ENCODE assay signal across 7 cellular contexts in genomic region chr3:67324554-67324953, GRCh38.
"Had no signal": no experiment of that assay in that cellular context is flagged by ENCODE, and none has a peak within 500 bp of the region (broad histone marks: within the 10 kb centered on the region; RNA-seq: fewer than 3 reads in every experiment).

No MANE protein-coding gene starts in this region.

- DNase-seq: GDM1, GF-D8 had no signal

- FAIRE-seq: G401.6, GM12878, GM12891, GM18507, GM19239 had no signal

- H3K4me3 ChIP-seq: GM12878 had no signal

- ATAC-seq: GM12878 had no signal
